8 cellular contexts compared by ENCODE assay signal in genomic region chr15:45118131-45118588, GRCh38. TPM values are rescaled to one million over a fixed set of nuclear protein-coding genes. Genes with fewer than 3 reads are reported as not detected.
A peak's percentile ranks its signal among the peaks of the same experiment; 100 is the strongest.
DNase-seq lines count a peak whose midpoint lies in the region; ATAC-seq, FAIRE-seq and TF ChIP-seq lines count a peak whose summit lies in the region.

No MANE protein-coding gene starts in this region.

- peak; percentile 100 for TF ChIP-seq CTCF in endothelial cell of umbilical vein (IDR thresholded peaks at IDR 0.05; ENCODE audit: extremely low read depth in 1 of 2, insufficient read depth in 1 of 2, low read depth in 1 of 2, low read length in 2 of 2)

- no peak overlapping the region for H3K27ac ChIP-seq in endothelial cell of umbilical vein (ENCODE audit: insufficient read depth, low read depth, low read length)

- peak overlapping the region; percentile 27 for H3K4me2 ChIP-seq in endothelial cell of umbilical vein (ENCODE audit: insufficient read depth, low read length)

- no peaks in the 10 kb centered on the region for H3K9me3 ChIP-seq in endothelial cell of umbilical vein (replicated peaks; ENCODE audit: control insufficient read depth, insufficient read depth, low read length)

- ATAC-seq in GM21390 (IDR thresholded peaks at IDR 0.05; ENCODE audit: unreplicated experiment), result peak; percentile 96

- CTCF ChIA-PET in endothelial cell of umbilical vein (lab: Charles Lee), result interaction anchor here (0.5 to 2.4 kb wide), 43 partner anchors 9 to 542 kb away, joined by 3 to 45 read pairs (median 5); partner anchors contain the start of genes DUOX1, DUOXA1, GATM and SHF

- no peak overlapping the region for H3K9ac ChIP-seq in endothelial cell of umbilical vein (replicated peaks; ENCODE audit: extremely low read depth, insufficient read depth, low read length)

- no peaks in the 10 kb centered on the region for H4K20me1 ChIP-seq in endothelial cell of umbilical vein (replicated peaks; ENCODE audit: control insufficient read depth, extremely low read depth, insufficient read depth, low read length)

- H3K9me1 ChIP-seq in endothelial cell of umbilical vein (replicated peaks; ENCODE audit: control insufficient read depth, extremely low read depth, insufficient read depth, low read length), result no peaks in the 10 kb centered on the region

- DNase-seq in Caki2 (ENCODE audit: low read depth) (peak; percentile 78), HTR-8/SVneo (ENCODE audit: insufficient read length, low spot score) (peak; percentile 90), NOMO-1 (lab: John Stamatoyannopoulos, UW; ENCODE audit: unreplicated experiment in 2 of 2) (peak; percentile 84 to 87), endothelial cell of umbilical vein (ENCODE audit: low read depth, low spot score) (peak; percentile 92), mucosa of gallbladder (ENCODE audit: low spot score) (peak; percentile 92)
- peak; percentile 58 to 67 for DNase-seq in activated CD8-positive, alpha-beta memory T cell treated with anti-CD3 and anti-CD28 coated beads for 4 hours (ENCODE audit: low read depth in 2 of 2)
- peak; percentile 69 for DNase-seq in stimulated activated CD8-positive, alpha-beta memory T cell treated with anti-CD3 and anti-CD28 coated beads, Interleukin-4, amount 100 ng/mL, for 24 hours (ENCODE audit: low read depth)

- intact Hi-C loops in endothelial cell of umbilical vein (cut with micrococcal nuclease), result loop anchor here (2.0 to 5.0 kb wide), 4 partner anchors 81 to 266 kb away; no protein-coding TSS in a partner anchor

- dilution Hi-C loops in endothelial cell of umbilical vein (cut with MboI; ENCODE audit: extremely low pct_ligation_motif_present, low sequenced_read_pairs), result no loop called here

- peaks cover 10% of the 10 kb centered on the region for H3K4me1 ChIP-seq in endothelial cell of umbilical vein (ENCODE audit: control insufficient read depth, extremely low read depth, insufficient read depth, low read length)

- no peaks in the 10 kb centered on the region for H3K79me2 ChIP-seq in endothelial cell of umbilical vein (ENCODE audit: control insufficient read depth, insufficient read depth, low read length)

- H2AFZ ChIP-seq in endothelial cell of umbilical vein (ENCODE audit: low read depth, low read length), result no peak overlapping the region

- no peaks in the 10 kb centered on the region for H3K36me3 ChIP-seq in endothelial cell of umbilical vein (ENCODE audit: control insufficient read depth in 2 of 2, extremely low read depth in 1 of 2, insufficient read depth in 2 of 2, low read length in 2 of 2)

- in situ Hi-C loops in Caki2 (cut with HindIII; ENCODE audit: low pct_unique_long_range_greater_than_20kb, low sequenced_read_pairs), result no loop called here

- TF ChIP-seq POLR2A in endothelial cell of umbilical vein (IDR thresholded peaks at IDR 0.05; ENCODE audit: low read depth, low read length), result no peak

- FAIRE-seq in HTR-8/SVneo (lab: Jason Lieb, UNC) (peak; percentile 59), endothelial cell of umbilical vein (lab: Jason Lieb, UNC) (peak; percentile 95)

- no TSS peak for BruUV-seq in endothelial cell of umbilical vein (replicated peaks; lab: Mats Ljungman, UMichigan)

- POLR2A ChIA-PET in endothelial cell of umbilical vein (lab: Charles Lee), result no interaction called here

- H3K27me3 ChIP-seq in endothelial cell of umbilical vein (ENCODE audit: control insufficient read depth in 2 of 2, insufficient read depth in 2 of 2, low read length in 2 of 2), result peaks cover 46 to 47% of the 10 kb centered on the region in 2 experiments

- peak overlapping the region in 1 of 3 experiments; percentile 22 for H3K4me3 ChIP-seq in endothelial cell of umbilical vein (replicated peaks in 1 of 3; ENCODE audit: insufficient read depth in 1 of 3, low read depth in 1 of 3, low read length in 3 of 3)

TF ChIP-seq in endothelial cell of umbilical vein, 7 proteins besides CTCF, POLR2A, EP300 and RAD21:
- TF ChIP-seq MAX (IDR thresholded peaks at IDR 0.05; ENCODE audit: insufficient read depth, insufficient read length) (no peak), GATA2 (IDR thresholded peaks at IDR 0.05; ENCODE audit: insufficient read depth, insufficient read length, low read depth, low read length) (no peak), JUN (IDR thresholded peaks at IDR 0.05; ENCODE audit: borderline replicate concordance, insufficient read depth, insufficient read length, low read depth) (no peak), EZH2 (IDR thresholded peaks at IDR 0.05; ENCODE audit: borderline replicate concordance, low read depth, low read length, severe bottlenecking) (no peak), FOS (IDR thresholded peaks at IDR 0.05; ENCODE audit: borderline replicate concordance, insufficient read depth, low read length) (no peak), MYC (IDR thresholded peaks at IDR 0.05; ENCODE audit: low read depth, low read length) (no peak), POLR2AphosphoS5 (IDR thresholded peaks at IDR 0.05; ENCODE audit: insufficient read depth, low read depth, low read length) (no peak)
TF ChIP-seq in endothelial cell of umbilical vein: peak in this region for 0.

RNA-seq across cellular contexts. Expression of gene DUOXA2, which starts 4.0 kb away (rescaled TPM):
- total RNA-seq in Caki2 (2014; rRNA removed; shearing (Covaris generic); ENCODE audit: low replicate concordance), result not detected in 2 replicates
- total RNA-seq in endothelial cell of umbilical vein (not detected in 2 replicates), mucosa of gallbladder (87.1 TPM)
- polyA plus RNA-seq in endothelial cell of umbilical vein, result not detected in 2 replicates
- not detected in 2 replicates for polyA plus RNA-seq in endothelial cell of umbilical vein (2011; cell fraction: cytosol; rRNA removed)
- polyA plus RNA-seq in endothelial cell of umbilical vein (2011; cell fraction: nucleus; rRNA removed), result not detected in 2 replicates
- polyA plus RNA-seq in endothelial cell of umbilical vein (2012), result not detected in 2 replicates
- polyA minus RNA-seq in endothelial cell of umbilical vein, result not detected in 2 replicates
- polyA minus RNA-seq in endothelial cell of umbilical vein (2011; cell fraction: cytosol; rRNA and poly(A)+ RNA removed), result not detected
- not detected in 2 replicates for polyA minus RNA-seq in endothelial cell of umbilical vein (2011; cell fraction: nucleus; rRNA and poly(A)+ RNA removed)

RNA-seq across cellular contexts. Expression of gene DUOX2, which starts 4.2 kb away (rescaled TPM):
- total RNA-seq in Caki2 (2014; rRNA removed; shearing (Covaris generic); ENCODE audit: low replicate concordance), result not detected in 2 replicates
- not detected in 2 replicates for total RNA-seq in endothelial cell of umbilical vein
- 0.01 and 0.02 TPM in 2 replicates for polyA plus RNA-seq in endothelial cell of umbilical vein
- not detected in 2 replicates for polyA plus RNA-seq in endothelial cell of umbilical vein (2011; cell fraction: cytosol; rRNA removed)
- 0.03 TPM in 1 of 2 replicates, not detected in the other for polyA plus RNA-seq in endothelial cell of umbilical vein (2011; cell fraction: nucleus; rRNA removed)
- 0.05 TPM in 1 of 2 replicates, not detected in the other for polyA plus RNA-seq in endothelial cell of umbilical vein (2012)
- polyA minus RNA-seq in endothelial cell of umbilical vein, result not detected in 2 replicates
- polyA minus RNA-seq in endothelial cell of umbilical vein (2011; cell fraction: cytosol; rRNA and poly(A)+ RNA removed), result not detected
- not detected in 2 replicates for polyA minus RNA-seq in endothelial cell of umbilical vein (2011; cell fraction: nucleus; rRNA and poly(A)+ RNA removed)
- total RNA-seq in mucosa of gallbladder, result 366 TPM

RNA-seq across cellular contexts. Expression of gene DUOXA1, which starts 11.5 kb away (rescaled TPM):
- total RNA-seq in Caki2 (2014; rRNA removed; shearing (Covaris generic); ENCODE audit: low replicate concordance), result not detected in 2 replicates
- not detected in 2 replicates for total RNA-seq in endothelial cell of umbilical vein
- 0.07 TPM in 1 of 2 replicates, not detected in the other for polyA plus RNA-seq in endothelial cell of umbilical vein
- polyA plus RNA-seq in endothelial cell of umbilical vein (2011; cell fraction: cytosol; rRNA removed), result not detected in 2 replicates
- polyA plus RNA-seq in endothelial cell of umbilical vein (2011; cell fraction: nucleus; rRNA removed), result 0.05 and 0.13 TPM in 2 replicates
- polyA plus RNA-seq in endothelial cell of umbilical vein (2012), result 0.05 and 0.15 TPM in 2 replicates
- not detected in 2 replicates for polyA minus RNA-seq in endothelial cell of umbilical vein
- not detected for polyA minus RNA-seq in endothelial cell of umbilical vein (2011; cell fraction: cytosol; rRNA and poly(A)+ RNA removed)
- polyA minus RNA-seq in endothelial cell of umbilical vein (2011; cell fraction: nucleus; rRNA and poly(A)+ RNA removed), result not detected in 2 replicates
- 10.6 TPM for total RNA-seq in mucosa of gallbladder

RNA-seq across cellular contexts. Expression of gene DUOX1, which starts 11.6 kb away (rescaled TPM):
- not detected in 2 replicates for total RNA-seq in Caki2 (2014; rRNA removed; shearing (Covaris generic); ENCODE audit: low replicate concordance)
- not detected in 2 replicates for total RNA-seq in endothelial cell of umbilical vein
- not detected in 2 replicates for polyA plus RNA-seq in endothelial cell of umbilical vein
- not detected in 2 replicates for polyA plus RNA-seq in endothelial cell of umbilical vein (2011; cell fraction: cytosol; rRNA removed)
- polyA plus RNA-seq in endothelial cell of umbilical vein (2011; cell fraction: nucleus; rRNA removed), result not detected in 2 replicates
- 0.38 and 0.62 TPM in 2 replicates for polyA plus RNA-seq in endothelial cell of umbilical vein (2012)
- not detected in 2 replicates for polyA minus RNA-seq in endothelial cell of umbilical vein
- not detected for polyA minus RNA-seq in endothelial cell of umbilical vein (2011; cell fraction: cytosol; rRNA and poly(A)+ RNA removed)
- not detected in 2 replicates for polyA minus RNA-seq in endothelial cell of umbilical vein (2011; cell fraction: nucleus; rRNA and poly(A)+ RNA removed)
- 23.4 TPM for total RNA-seq in mucosa of gallbladder

Comparison
In these comparisons a context has a peak if more than half of its experiments do, and no peak if none do; other contexts are left out.
1. RNA of gene DUOXA2, which starts 4.0 kb away (total RNA-seq): 87.1 TPM in mucosa of gallbladder (single experiment); not detected in Caki2 and not detected in endothelial cell of umbilical vein; every median in the first group is over 10 times any median in the second.
2. RNA of gene DUOX2, which starts 4.2 kb away (total RNA-seq): 366 TPM in mucosa of gallbladder (single experiment); not detected in Caki2 and not detected in endothelial cell of umbilical vein; every median in the first group is over 100 times any median in the second.
3. RNA of gene DUOXA1, which starts 11.5 kb away (total RNA-seq): 10.6 TPM in mucosa of gallbladder (single experiment); not detected in Caki2 and not detected in endothelial cell of umbilical vein; every median in the first group is over 10 times any median in the second.
4. Peak in every context shown above with its lines, with median percentiles within 50 percentile points of each other: DNase-seq.